In the genomic region with DNA sequence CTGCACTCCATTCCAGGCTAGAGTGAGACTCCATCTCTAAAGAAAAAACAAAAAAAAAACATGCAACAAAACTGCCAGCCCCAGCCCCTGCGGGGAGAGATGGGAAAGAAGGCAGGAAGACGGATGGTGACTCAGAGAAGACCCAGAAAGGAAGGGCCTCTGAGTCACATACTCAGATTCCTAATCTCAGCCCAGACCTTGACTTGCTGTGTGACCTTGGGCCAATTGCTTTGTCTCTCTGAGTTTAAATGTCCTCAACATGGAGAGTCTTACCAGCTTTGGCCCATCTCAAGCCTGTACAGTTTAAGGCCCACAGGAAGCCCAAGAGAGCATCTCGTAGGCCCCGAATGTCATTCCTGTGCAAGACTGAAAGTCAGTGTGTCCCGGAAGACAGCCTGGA, we compare ENCODE assay signal across 1 cellular context.
TF ChIP-seq lines count a peak whose summit lies in the region.

No MANE protein-coding gene starts in this region.

TF ChIP-seq in K562, 482 proteins besides CTCF, POLR2A, EP300 and RAD21 (continued from another document):
- TF ChIP-seq U2AF1 (optimal IDR thresholded peaks at IDR 0.05; ENCODE audit: low read depth, low read length) (no peak), ADNP (tag; IDR thresholded peaks at IDR 0.05) (peak; percentile 52; the same call in 1 of the 2 replicates), FOXP1 (CRISPR knock-in tag; IDR thresholded peaks at IDR 0.05) (no peak), ZBTB17 (CRISPR knock-in tag; IDR thresholded peaks at IDR 0.05) (no peak), SIN3B (IDR thresholded peaks at IDR 0.05; ENCODE audit: low read depth) (no peak), RBM25 (IDR thresholded peaks at IDR 0.05; ENCODE audit: low read depth, low read length, severe bottlenecking) (peak; percentile 81), DPF2 (IDR thresholded peaks at IDR 0.05) (peak; percentile 70), ZFP36 (IDR thresholded peaks at IDR 0.05; ENCODE audit: low read depth, low read length, partially characterized antibody) (peak; percentile 88), NCOA6 (IDR thresholded peaks at IDR 0.05) (no peak), RCOR1 (IDR thresholded peaks at IDR 0.05; ENCODE audit: borderline replicate concordance in 1 of 2, low read depth in 2 of 2, low read length in 2 of 2) (peak in 1 of 2 experiments; percentile 80; a peak in 1 of 4 replicates), PHF21A (IDR thresholded peaks at IDR 0.05; ENCODE audit: borderline replicate concordance, low read depth) (0 out of 2 replicates have a peak, but pooled peaks have one; percentile 39), CBFA2T3 (IDR thresholded peaks at IDR 0.05) (0 out of 2 replicates have a peak, but pooled peaks have one; percentile 5), BCOR (IDR thresholded peaks at IDR 0.05) (peak; percentile 79), HDAC1 (IDR thresholded peaks at IDR 0.05) (0 out of 4 replicates have a peak, but pooled peaks of 1 of the 2 experiments have one; percentile 36), JUN (IDR thresholded peaks at IDR 0.05; ENCODE audit: borderline replicate concordance, low read depth, low read length) (peak; percentile 68), JUN (CRISPR knock-in tag; IDR thresholded peaks at IDR 0.05; ENCODE audit: borderline replicate concordance) (no peak), SMARCA5 (IDR thresholded peaks at IDR 0.05) (peak; percentile 71; the same call in 1 of the 2 replicates), CBX1 (IDR thresholded peaks at IDR 0.05; ENCODE audit: low read depth) (0 out of 2 replicates have a peak, but pooled peaks have one; percentile 43), SIRT6 (IDR thresholded peaks at IDR 0.05; ENCODE audit: low read depth, low read length) (no peak), JUND (IDR thresholded peaks at IDR 0.05; ENCODE audit: borderline replicate concordance, low read depth, low read length) (peak; percentile 78; the same call in 1 of the 2 replicates), JUND (tag; IDR thresholded peaks at IDR 0.05; ENCODE audit: borderline replicate concordance, low read depth, low read length) (peak; percentile 69; the same call in 1 of the 3 replicates), ELF4 (CRISPR knock-in tag; IDR thresholded peaks at IDR 0.05) (no peak), RNF2 (IDR thresholded peaks at IDR 0.05) (no peak), HDAC2 (IDR thresholded peaks at IDR 0.05) (0 out of 2 replicates have a peak, but pooled peaks have one; percentile 67), FOSL1 (tag; conservative IDR thresholded peaks at IDR 0.05) (peak; percentile 83), MAFK (IDR thresholded peaks at IDR 0.05; ENCODE audit: low read length) (no peak), KDM1A (IDR thresholded peaks at IDR 0.05) (peak; percentile 87 to 89)
- TF ChIP-seq, protein P1, sequence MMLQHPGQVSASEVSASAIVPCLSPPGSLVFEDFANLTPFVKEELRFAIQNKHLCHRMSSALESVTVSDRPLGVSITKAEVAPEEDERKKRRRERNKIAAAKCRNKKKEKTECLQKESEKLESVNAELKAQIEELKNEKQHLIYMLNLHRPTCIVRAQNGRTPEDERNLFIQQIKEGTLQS (IDR thresholded peaks at IDR 0.05) = peak; percentile 66
- TF ChIP-seq, protein P1 (CRISPR knock-in tag; conservative IDR thresholded peaks at IDR 0.05) = no peak
- TF ChIP-seq, protein P2, sequence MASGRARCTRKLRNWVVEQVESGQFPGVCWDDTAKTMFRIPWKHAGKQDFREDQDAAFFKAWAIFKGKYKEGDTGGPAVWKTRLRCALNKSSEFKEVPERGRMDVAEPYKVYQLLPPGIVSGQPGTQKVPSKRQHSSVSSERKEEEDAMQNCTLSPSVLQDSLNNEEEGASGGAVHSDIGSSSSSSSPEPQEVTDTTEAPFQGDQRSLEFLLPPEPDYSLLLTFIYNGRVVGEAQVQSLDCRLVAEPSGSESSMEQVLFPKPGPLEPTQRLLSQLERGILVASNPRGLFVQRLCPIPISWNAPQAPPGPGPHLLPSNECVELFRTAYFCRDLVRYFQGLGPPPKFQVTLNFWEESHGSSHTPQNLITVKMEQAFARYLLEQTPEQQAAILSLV (tag; IDR thresholded peaks at IDR 0.05) = no peak
- TF ChIP-seq, protein P3, sequence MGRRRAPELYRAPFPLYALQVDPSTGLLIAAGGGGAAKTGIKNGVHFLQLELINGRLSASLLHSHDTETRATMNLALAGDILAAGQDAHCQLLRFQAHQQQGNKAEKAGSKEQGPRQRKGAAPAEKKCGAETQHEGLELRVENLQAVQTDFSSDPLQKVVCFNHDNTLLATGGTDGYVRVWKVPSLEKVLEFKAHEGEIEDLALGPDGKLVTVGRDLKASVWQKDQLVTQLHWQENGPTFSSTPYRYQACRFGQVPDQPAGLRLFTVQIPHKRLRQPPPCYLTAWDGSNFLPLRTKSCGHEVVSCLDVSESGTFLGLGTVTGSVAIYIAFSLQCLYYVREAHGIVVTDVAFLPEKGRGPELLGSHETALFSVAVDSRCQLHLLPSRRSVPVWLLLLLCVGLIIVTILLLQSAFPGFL (CRISPR knock-in tag; IDR thresholded peaks at IDR 0.05) = no peak
